ENCODE assay signal across 9 cellular contexts in genomic region chr5:181205735-181206401, GRCh38. TPM values are rescaled to one million over a fixed set of nuclear protein-coding genes. Genes with fewer than 3 reads are reported as not detected.
A peak's percentile ranks its signal among the peaks of the same experiment; 100 is the strongest.
DNase-seq lines count a peak whose midpoint lies in the region; ATAC-seq lines count a peak whose summit lies in the region.
"Had no signal": no experiment of that assay in that cellular context is flagged by ENCODE, and none has a peak within 500 bp of the region (broad histone marks: within the 10 kb centered on the region; RNA-seq: fewer than 3 reads in every experiment).

No MANE protein-coding gene starts in this region.

- H3K27me3 Mint-ChIP-seq in CD4-positive, alpha-beta memory T cell, result peaks cover 7 to 10% of the 10 kb centered on the region in 2 donors

- peaks cover 22 to 39% (median 30%) of the 10 kb centered on the region in 4 donors for H3K4me1 Mint-ChIP-seq in CD4-positive, alpha-beta memory T cell

- H3K36me3 Mint-ChIP-seq in CD4-positive, alpha-beta memory T cell, result peaks cover 0 to 17% of the 10 kb centered on the region in 2 donors

- peak overlapping the region; percentile 88 to 97 (median 92) for H3K4me3 Mint-ChIP-seq in CD4-positive, alpha-beta memory T cell

- intact Hi-C loops in CD4-positive, alpha-beta memory T cell (cut with micrococcal nuclease), result loop anchor here (1.0 kb wide), 1 partner anchor 15 kb away; no protein-coding TSS in a partner anchor

- peaks cover 31% of the 10 kb centered on the region for H3K4me1 ChIP-seq in CD4-positive, alpha-beta memory T cell (ENCODE audit: insufficient read depth, low read length)
- H3K4me1 ChIP-seq in SJCRH30 (no peaks in the 10 kb centered on the region), endocrine pancreas (ENCODE audit: control insufficient read depth, insufficient read depth, low read length) (no peaks in the 10 kb centered on the region), neuron (ENCODE audit: insufficient read depth, low read length) (peaks cover 11% of the 10 kb centered on the region)

- ATAC-seq in HG03342 (IDR thresholded peaks at IDR 0.05; ENCODE audit: unreplicated experiment), result no peak

- no peaks in the 10 kb centered on the region for H3K9me3 ChIP-seq in CD4-positive, alpha-beta memory T cell (ENCODE audit: control insufficient read depth in 1 of 2, low read length in 2 of 2)
- H3K9me3 ChIP-seq in SJCRH30 (replicated peaks), result no peaks in the 10 kb centered on the region
- no peaks in the 10 kb centered on the region for H3K9me3 ChIP-seq in endocrine pancreas (ENCODE audit: control insufficient read depth, low read length)
- H3K9me3 ChIP-seq in neuron (ENCODE audit: low read length), result no peaks in the 10 kb centered on the region

- H3K27ac Mint-ChIP-seq in CD4-positive, alpha-beta memory T cell, result peak overlapping the region; percentile 91 to 100 (median 98)

- H3K9me3 Mint-ChIP-seq in CD4-positive, alpha-beta memory T cell, result peaks cover 0 to 22% (median 3%) of the 10 kb centered on the region in 8 donors

- H3K9ac ChIP-seq in endocrine pancreas (ENCODE audit: control insufficient read depth, insufficient read depth, low read length), result no peak overlapping the region

- peak in 2 of 5 donors; percentile 20 to 22 for DNase-seq in CD4-positive, alpha-beta memory T cell
- DNase-seq in SJCRH30 (peak; percentile 54 to 61), NOMO-1 (lab: John Stamatoyannopoulos, UW; ENCODE audit: unreplicated experiment in 2 of 2) (no peak), GF-D8 (lab: John Stamatoyannopoulos, UW) (no peak)
- no peak for DNase-seq in central memory CD4-positive, alpha-beta T cell

- H2AFZ ChIP-seq in neuron (ENCODE audit: low read depth, low read length), result peak overlapping the region; percentile 80

- POLR2A ChIA-PET in CD4-positive, alpha-beta memory T cell (lab: Charles Lee; ENCODE audit: partially characterized antibody), result interaction anchor here (1.7 to 8.9 kb wide), 7 partner anchors 11 to 55 kb away, joined by 8 to 412 read pairs (median 76); partner anchors contain the start of genes RACK1, TRIM41 and TRIM52

- CTCF ChIA-PET in CD4-positive, alpha-beta memory T cell (lab: Charles Lee; ENCODE audit: partially characterized antibody), result interaction anchor here (1.1 to 7.8 kb wide), 6 partner anchors 11 to 33 kb away, joined by 3 to 100 read pairs (median 15); partner anchors contain the start of gene TRIM41

- H3K36me3 ChIP-seq in CD4-positive, alpha-beta memory T cell (ENCODE audit: insufficient read depth, low read length), result no peaks in the 10 kb centered on the region
- no peaks in the 10 kb centered on the region for H3K36me3 ChIP-seq in SJCRH30
- H3K36me3 ChIP-seq in endocrine pancreas (ENCODE audit: control insufficient read depth, insufficient read depth, low read length), result no peaks in the 10 kb centered on the region
- H3K36me3 ChIP-seq in neuron (ENCODE audit: insufficient read depth, low read length), result no peaks in the 10 kb centered on the region

- no peaks in the 10 kb centered on the region for H3K27me3 ChIP-seq in CD4-positive, alpha-beta memory T cell (ENCODE audit: insufficient read depth, low read length)
- no peaks in the 10 kb centered on the region for H3K27me3 ChIP-seq in SJCRH30
- H3K27me3 ChIP-seq in endocrine pancreas (ENCODE audit: control insufficient read depth, insufficient read depth, low read length), result no peaks in the 10 kb centered on the region
- H3K27me3 ChIP-seq in neuron (ENCODE audit: insufficient read depth, low read length), result peaks cover 26% of the 10 kb centered on the region
- H3K27me3 ChIP-seq: foreskin keratinocyte had no signal

- H3K27ac ChIP-seq in CD4-positive, alpha-beta memory T cell (ENCODE audit: low read depth, low read length), result no peak overlapping the region
- peak overlapping the region; percentile 2; the same call in 1 of the 2 replicates for H3K27ac ChIP-seq in SJCRH30
- H3K27ac ChIP-seq: foreskin keratinocyte had no signal

- peak overlapping the region; percentile 71 for H3K4me3 ChIP-seq in CD4-positive, alpha-beta memory T cell (ENCODE audit: low read length in 2 of 2)
- peak overlapping the region; percentile 72 for H3K4me3 ChIP-seq in SJCRH30
- H3K4me3 ChIP-seq in endocrine pancreas (ENCODE audit: control insufficient read depth, insufficient read depth, low read length), result peak overlapping the region; percentile 73
- peak overlapping the region; percentile 78 for H3K4me3 ChIP-seq in neuron (ENCODE audit: low read length)

RNA-seq across cellular contexts. Expression of gene TRIM7, which starts 0.9 kb away (rescaled TPM):
- total RNA-seq in CD4-positive, alpha-beta memory T cell, result 1 to 10 TPM; 3.3 to 4.2 TPM
- under 1 TPM; 0.63 to 0.69 TPM for polyA plus RNA-seq in CD4-positive, alpha-beta memory T cell
- total RNA-seq in SJCRH30 (2014; rRNA removed; shearing (Covaris generic)), result 6.9 and 9.0 TPM in 2 replicates

RNA-seq across cellular contexts. Expression of gene TRIM41, which starts 17.2 kb away (rescaled TPM):
- total RNA-seq in CD4-positive, alpha-beta memory T cell, result 10 to 100 TPM; 39.9 to 40.7 TPM
- 1 to 10 TPM; 1.7 to 2.0 TPM for polyA plus RNA-seq in CD4-positive, alpha-beta memory T cell
- total RNA-seq in SJCRH30 (2014; rRNA removed; shearing (Covaris generic)), result 15.2 and 17.8 TPM in 2 replicates

RNA-seq across cellular contexts. Expression of gene RACK1, which starts 37.8 kb away (rescaled TPM):
- 1,000 to 10,000 TPM; 1,956 to 2,001 TPM for total RNA-seq in CD4-positive, alpha-beta memory T cell
- polyA plus RNA-seq in CD4-positive, alpha-beta memory T cell, result 1,000 to 10,000 TPM; 2,065 to 2,145 TPM
- total RNA-seq in SJCRH30 (2014; rRNA removed; shearing (Covaris generic)), result 5,838 and 6,264 TPM in 2 replicates

RNA-seq across cellular contexts. Expression of gene TRIM52, which starts 55.1 kb away (rescaled TPM):
- 10 to 100 TPM; 73.0 to 76.8 TPM for total RNA-seq in CD4-positive, alpha-beta memory T cell
- 10 to 100 TPM; 19.4 to 47.2 TPM for polyA plus RNA-seq in CD4-positive, alpha-beta memory T cell
- total RNA-seq in SJCRH30 (2014; rRNA removed; shearing (Covaris generic)), result 5.3 and 7.9 TPM in 2 replicates

RNA-seq across cellular contexts. Expression of gene OR2V2, which starts 58.5 kb away (rescaled TPM):
- total RNA-seq in CD4-positive, alpha-beta memory T cell, result not detected
- not detected for polyA plus RNA-seq in CD4-positive, alpha-beta memory T cell
- total RNA-seq in SJCRH30 (2014; rRNA removed; shearing (Covaris generic)), result not detected in 2 replicates
- total RNA-seq: foreskin keratinocyte had no signal
- polyA plus RNA-seq: foreskin keratinocyte had no signal

Comparison
In these comparisons a context has a peak if more than half of its experiments do, and no peak if none do; other contexts are left out.
1. DNase-seq: peak in SJCRH30 (2 of 2); none in central memory CD4-positive, alpha-beta T cell (single experiment), NOMO-1 (0 of 2) and GF-D8 (single experiment).
2. Peak in every context shown above with its lines, with median percentiles within 50 percentile points of each other: H3K4me3 ChIP-seq.